In the genomic region with DNA sequence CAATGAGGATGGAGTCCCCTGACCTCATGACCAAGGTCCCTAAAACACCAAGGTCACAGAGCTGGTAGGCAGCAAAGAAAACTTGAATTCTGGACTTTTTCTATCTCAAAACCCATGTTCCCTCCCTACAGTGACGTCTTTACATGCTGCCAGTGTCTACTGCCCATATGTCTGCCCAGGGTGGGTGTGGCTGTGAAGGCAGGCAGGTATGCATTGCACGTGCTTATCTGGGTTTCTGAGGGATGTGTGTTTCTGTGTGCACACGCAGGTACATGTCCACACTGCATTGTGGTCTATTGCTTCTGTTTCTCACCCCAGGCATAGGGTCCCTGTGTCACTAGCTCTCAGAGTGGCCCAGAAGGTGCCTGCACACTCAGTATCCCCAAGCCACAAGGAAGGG, we compare ENCODE assay signal across 1 cellular context.
TF ChIP-seq lines count a peak whose summit lies in the region.

No MANE protein-coding gene starts in this region.

TF ChIP-seq in K562, 482 proteins besides CTCF, POLR2A, EP300 and RAD21:
- TF ChIP-seq KLF13 (tag; IDR thresholded peaks at IDR 0.05; ENCODE audit: borderline replicate concordance, low read depth) = no peak
- TF ChIP-seq NFE2L1 (tag; IDR thresholded peaks at IDR 0.05; ENCODE audit: borderline replicate concordance, low read depth) = no peak
- no peak for TF ChIP-seq ARID2 (IDR thresholded peaks at IDR 0.05)
- no peak for TF ChIP-seq ARNT (IDR thresholded peaks at IDR 0.05)
- TF ChIP-seq HEY1 (CRISPR knock-in tag; IDR thresholded peaks at IDR 0.05; ENCODE audit: borderline replicate concordance) = no peak
- no peak for TF ChIP-seq ZNF347 (CRISPR knock-in tag; IDR thresholded peaks at IDR 0.05; ENCODE audit: low read depth)
- TF ChIP-seq ZNF12 (CRISPR knock-in tag; IDR thresholded peaks at IDR 0.05) = 0 out of 2 replicates have a peak, but pooled peaks have one; percentile 28
- 0 out of 2 replicates have a peak, but pooled peaks have one; percentile 48 for TF ChIP-seq ESRRA (IDR thresholded peaks at IDR 0.05; ENCODE audit: borderline replicate concordance, low read depth)
- no peak for TF ChIP-seq ZNF143 (CRISPR knock-in tag; IDR thresholded peaks at IDR 0.05)
- peak; percentile 50; the same call in 1 of the 2 replicates for TF ChIP-seq BHLHE40 (IDR thresholded peaks at IDR 0.05; ENCODE audit: low read length)
